Comparison of ENCODE assay signal across 11 cellular contexts in the genomic region with DNA sequence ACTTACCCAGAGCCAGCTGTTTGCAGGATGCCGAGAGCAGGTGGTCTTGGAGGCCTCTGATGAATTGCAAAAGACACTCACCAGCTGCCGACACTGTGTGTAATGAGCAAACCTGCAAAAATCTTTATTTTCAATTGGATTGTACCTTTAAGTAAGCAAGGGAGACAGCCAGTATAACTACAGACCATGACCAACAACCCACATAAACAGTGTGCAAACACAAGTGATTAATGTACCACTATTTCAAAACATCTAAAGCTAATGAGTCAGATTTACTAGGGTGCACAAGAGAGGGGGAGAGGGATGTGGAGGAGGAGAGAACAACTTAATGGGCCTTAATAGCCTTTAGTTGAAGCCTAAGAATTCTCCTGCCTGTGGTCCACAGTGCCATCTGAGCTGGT.
DNase-seq lines count a peak whose midpoint lies in the region; ATAC-seq lines count a peak whose summit lies in the region.
"Had no signal": no experiment of that assay in that cellular context is flagged by ENCODE, and none has a peak within 500 bp of the region (broad histone marks: within the 10 kb centered on the region; RNA-seq: fewer than 3 reads in every experiment).

No MANE protein-coding gene starts in this region.

- no peak overlapping the region for H3K4me3 Mint-ChIP-seq in activated T-cell treated with anti-CD3 and anti-CD28 coated beads, Interleukin-2, amount 50 U/mL, for 4 hours

- ATAC-seq in esophagus mucosa = peak; percentile 17
- no peak for ATAC-seq in HG02678 (IDR thresholded peaks at IDR 0.05; ENCODE audit: unreplicated experiment)
- no peak for ATAC-seq in HG02642 (IDR thresholded peaks at IDR 0.05; ENCODE audit: poor library complexity, unreplicated experiment)
- no peak for ATAC-seq in activated T-cell treated with anti-CD3 and anti-CD28 coated beads, Interleukin-2, amount 50 U/mL, for 4 hours

- peaks cover 4% of the 10 kb centered on the region for H3K9me3 Mint-ChIP-seq in activated T-cell treated with anti-CD3 and anti-CD28 coated beads, Interleukin-2, amount 50 U/mL, for 4 hours

- peaks cover 17% of the 10 kb centered on the region for H3K4me1 Mint-ChIP-seq in activated T-cell treated with anti-CD3 and anti-CD28 coated beads, Interleukin-2, amount 50 U/mL, for 4 hours (ENCODE audit: low read depth)

- DNase-seq in AG08395 (ENCODE audit: low spot score) (peak; percentile 31), LHCN-M2 (ENCODE audit: low read depth) (peak; percentile 37), NCI-H82 treated with DMSO at 0.1 percent for 48 hours (lab: John Stamatoyannopoulos, UW; ENCODE audit: unreplicated experiment) (peak; percentile 98), cortex of kidney (lab: John Stamatoyannopoulos, UW) (no peak)
- DNase-seq in activated T-cell treated with anti-CD3 and anti-CD28 coated beads, Interleukin-2, amount 50 U/mL, for 4 hours = no peak
- DNase-seq: activated T-cell treated with anti-CD3 and anti-CD28 coated beads for 4 hours, hypothalamus, spleen had no signal

- H3K36me3 Mint-ChIP-seq in activated T-cell treated with anti-CD3 and anti-CD28 coated beads, Interleukin-2, amount 50 U/mL, for 4 hours (ENCODE audit: insufficient read depth) = no peaks in the 10 kb centered on the region

- no peaks in the 10 kb centered on the region for H3K27me3 Mint-ChIP-seq in activated T-cell treated with anti-CD3 and anti-CD28 coated beads, Interleukin-2, amount 50 U/mL, for 4 hours (ENCODE audit: low read depth)

Comparison
In these comparisons a context has a peak if more than half of its experiments do, and no peak if none do; other contexts are left out.
1. DNase-seq: peak in AG08395 (single experiment), LHCN-M2 (single experiment) and NCI-H82 treated with DMSO at 0.1 percent for 48 hours (single experiment); none in activated T-cell treated with anti-CD3 and anti-CD28 coated beads, Interleukin-2, amount 50 U/mL, for 4 hours (single experiment) and cortex of kidney (single experiment).